In the genomic region with DNA sequence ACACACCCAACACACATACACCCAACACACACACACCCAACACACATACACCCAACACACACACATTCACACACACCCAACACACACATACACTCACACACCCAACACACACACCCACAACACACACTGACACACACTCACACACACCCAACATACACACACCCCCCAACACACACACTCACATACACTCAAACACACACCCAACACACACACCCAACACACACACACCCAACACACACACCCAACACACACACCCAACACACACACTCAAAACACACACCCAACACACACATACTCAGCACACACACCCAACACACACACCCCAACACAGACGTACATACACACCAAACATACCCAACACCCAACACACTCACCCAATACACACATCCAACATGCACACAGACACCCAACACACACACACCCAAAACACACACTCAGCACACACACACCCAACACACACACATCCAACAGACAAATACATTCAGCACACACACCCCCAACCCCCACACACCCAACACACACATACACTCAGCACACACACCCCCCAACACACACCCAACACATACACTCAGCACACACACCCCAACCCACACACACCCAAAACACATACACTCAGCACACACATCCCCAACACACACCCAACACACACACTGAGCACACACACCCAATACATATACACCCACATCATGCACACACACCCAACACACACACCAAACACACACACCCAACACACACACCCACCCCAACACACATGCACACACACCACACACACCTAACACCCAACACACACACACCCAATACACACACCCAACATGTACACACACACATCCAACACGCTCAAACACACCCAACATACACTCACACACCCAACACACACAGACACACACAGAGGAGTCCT, we compare ENCODE assay signal across 24 cellular contexts.
DNase-seq lines count a peak whose midpoint lies in the region; ATAC-seq, FAIRE-seq and TF ChIP-seq lines count a peak whose summit lies in the region.
"Had no signal": no experiment of that assay in that cellular context is flagged by ENCODE, and none has a peak within 500 bp of the region (broad histone marks: within the 10 kb centered on the region; RNA-seq: fewer than 3 reads in every experiment).

No MANE protein-coding gene starts in this region.

- H4K20me1 ChIP-seq in IMR-90 (ENCODE audit: insufficient read depth, low read length): no peaks in the 10 kb centered on the region
- H4K20me1 ChIP-seq: BLaER1 treated with 17β-estradiol and CSF1 and Interleukin-3, amounts not matched to agents 10 nM and 100 nM had no signal

- H4K5ac ChIP-seq in IMR-90 (ENCODE audit: low read depth, low read length): no peak overlapping the region

- H3K4me1 ChIP-seq in IMR-90 (ENCODE audit: control insufficient read depth, insufficient read depth, low read length): no peaks in the 10 kb centered on the region
- H3K4me1 ChIP-seq in trophoblast cell (ENCODE audit: control insufficient read depth in 1 of 2, insufficient read depth in 2 of 2, low read length in 2 of 2): peaks cover 0 to 3% of the 10 kb centered on the region in 2 experiments
- no peaks in the 10 kb centered on the region for H3K4me1 ChIP-seq in Peyer's patch
- H3K4me1 ChIP-seq: A549 had no signal

- H3K36me3 ChIP-seq in IMR-90 (ENCODE audit: control insufficient read depth, insufficient read depth, low read length): no peaks in the 10 kb centered on the region
- H3K36me3 ChIP-seq in trophoblast cell (ENCODE audit: control insufficient read depth in 1 of 2, insufficient read depth in 2 of 2, low read length in 2 of 2): no peaks in the 10 kb centered on the region
- H3K36me3 ChIP-seq in Peyer's patch: no peaks in the 10 kb centered on the region
- H3K36me3 ChIP-seq: BLaER1 treated with 17β-estradiol and CSF1 and Interleukin-3, amounts not matched to agents 10 nM and 100 nM had no signal

- H2BK5ac ChIP-seq in IMR-90 (ENCODE audit: low read depth, low read length, poor library complexity, severe bottlenecking) (peak overlapping the region; percentile 91), trophoblast cell (ENCODE audit: low read depth, low read length, poor library complexity) (no peak overlapping the region)

- peaks cover 3% of the 10 kb centered on the region; the same call in 1 of the 2 replicates for H3K9me3 ChIP-seq in IMR-90 (ENCODE audit: control insufficient read depth, insufficient read depth, low read length)
- H3K9me3 ChIP-seq in trophoblast cell (ENCODE audit: insufficient read depth, low read depth, low read length): peaks cover 5% of the 10 kb centered on the region
- H3K9me3 ChIP-seq in Peyer's patch: no peaks in the 10 kb centered on the region
- H3K9me3 ChIP-seq: A549 had no signal

- H3K4me3 Mint-ChIP-seq in glutamatergic neuron (ENCODE audit: unreplicated experiment): no peak overlapping the region
- no peak overlapping the region for H3K4me3 Mint-ChIP-seq in activated T-helper 1 cell treated with anti-CD3 and anti-CD28 coated beads, Interleukin-12 subunit alpha, Interleukin-12 subunit beta, Interleukin-2, Interleukin-4 antibody, amounts not matched to agents 30 ng/mL and 10 ng/mL and 1 ng/mL, durations not matched to agents 14 hours and 24 hours and 36 hours
- H3K4me3 Mint-ChIP-seq: CD4-positive, alpha-beta T cell had no signal

- no peak overlapping the region for H3K9ac ChIP-seq in IMR-90 (ENCODE audit: low read depth, low read length)
- H3K9ac ChIP-seq in trophoblast cell (ENCODE audit: low read length): no peak overlapping the region
- H3K9ac ChIP-seq: BLaER1 treated with 17β-estradiol and CSF1 and Interleukin-3, amounts not matched to agents 10 nM and 100 nM; KMS-11 had no signal

- CTCF ChIA-PET in IMR-90 (lab: Yijun Ruan, JAX): no interaction called here

- H3K27me3 Mint-ChIP-seq in glutamatergic neuron (ENCODE audit: unreplicated experiment): peaks cover 7% of the 10 kb centered on the region
- H3K27me3 Mint-ChIP-seq in activated T-helper 1 cell treated with anti-CD3 and anti-CD28 coated beads, Interleukin-12 subunit alpha, Interleukin-12 subunit beta, Interleukin-2, Interleukin-4 antibody, amounts not matched to agents 30 ng/mL and 10 ng/mL and 1 ng/mL, durations not matched to agents 14 hours and 24 hours and 36 hours (ENCODE audit: insufficient read depth): no peaks in the 10 kb centered on the region
- H3K27me3 Mint-ChIP-seq: CD4-positive, alpha-beta T cell had no signal

- peak; percentile 72 for FAIRE-seq in GM12891 (lab: Jason Lieb, UNC)
- FAIRE-seq: A549, GM19239 had no signal

- no peak overlapping the region for H2BK20ac ChIP-seq in IMR-90 (ENCODE audit: low read depth, low read length)

- peaks cover 6% of the 10 kb centered on the region for H3K4me1 Mint-ChIP-seq in glutamatergic neuron (ENCODE audit: low read depth, unreplicated experiment)
- no peaks in the 10 kb centered on the region for H3K4me1 Mint-ChIP-seq in activated T-helper 1 cell treated with anti-CD3 and anti-CD28 coated beads, Interleukin-12 subunit alpha, Interleukin-12 subunit beta, Interleukin-2, Interleukin-4 antibody, amounts not matched to agents 30 ng/mL and 10 ng/mL and 1 ng/mL, durations not matched to agents 14 hours and 24 hours and 36 hours (ENCODE audit: low read depth)

- H3K79me2 ChIP-seq in trophoblast cell (ENCODE audit: control insufficient read depth, insufficient read depth, low read length, poor library complexity): no peaks in the 10 kb centered on the region

- H2BK15ac ChIP-seq in IMR-90 (ENCODE audit: low read depth, low read length): no peak overlapping the region

- H3K4me2 ChIP-seq in IMR-90 (ENCODE audit: low read depth, low read length) (no peak overlapping the region), trophoblast cell (ENCODE audit: low read length) (no peak overlapping the region)
- H3K4me2 ChIP-seq: A549; BLaER1 treated with 17β-estradiol and CSF1 and Interleukin-3, amounts not matched to agents 10 nM and 100 nM; KMS-11; PC-9 had no signal

- peaks cover 10% of the 10 kb centered on the region for H3K9me3 Mint-ChIP-seq in glutamatergic neuron (ENCODE audit: unreplicated experiment)
- peaks cover 11% of the 10 kb centered on the region for H3K9me3 Mint-ChIP-seq in activated T-helper 1 cell treated with anti-CD3 and anti-CD28 coated beads, Interleukin-12 subunit alpha, Interleukin-12 subunit beta, Interleukin-2, Interleukin-4 antibody, amounts not matched to agents 30 ng/mL and 10 ng/mL and 1 ng/mL, durations not matched to agents 14 hours and 24 hours and 36 hours

- H3K4ac ChIP-seq in IMR-90 (ENCODE audit: low read depth, low read length) (no peak overlapping the region), trophoblast cell (ENCODE audit: low read depth, low read length) (no peak overlapping the region)

- H2AK5ac ChIP-seq in IMR-90 (ENCODE audit: low read depth, low read length): no peak overlapping the region
- no peak overlapping the region for H2AK5ac ChIP-seq in trophoblast cell (ENCODE audit: low read length)

- H3K27ac ChIP-seq in IMR-90 (ENCODE audit: insufficient read depth, low read length) (no peak overlapping the region), trophoblast cell (ENCODE audit: low read depth, low read length) (no peak overlapping the region), Peyer's patch (no peak overlapping the region)
- H3K27ac ChIP-seq: A549; BLaER1 treated with 17β-estradiol and CSF1 and Interleukin-3, amounts not matched to agents 10 nM and 100 nM; KMS-11; PC-9 had no signal

- WGBS in IMR-90 (ENCODE audit: extremely low coverage in 2 of 2, insufficient read length in 1 of 2), 2 experiments: 50% methylated on average over 1 of the region's 2 CpGs; no CpG with 5 or more reads in 1 of the 2 experiments
- WGBS in trophoblast cell (ENCODE audit: extremely low coverage, insufficient coverage, insufficient read length): 100% methylated on average over 2 of the region's 2 CpGs

- DNase-seq in GM12891 (ENCODE audit: insufficient read length, low spot score) (no peak), IMR-90 (no peak), glutamatergic neuron (no peak), trophoblast cell (no peak), Peyer's patch (no peak)
- no peak for DNase-seq in activated T-helper 1 cell treated with anti-CD3 and anti-CD28 coated beads, Interleukin-12 subunit alpha, Interleukin-12 subunit beta, Interleukin-2, Interleukin-4 antibody, amounts not matched to agents 30 ng/mL and 10 ng/mL and 1 ng/mL, durations not matched to agents 14 hours and 24 hours and 36 hours (ENCODE audit: low spot score)
- no peak for DNase-seq in stimulated activated naive CD8-positive, alpha-beta T cell treated with anti-CD3 and anti-CD28 coated beads, Interleukin-15, Interleukin-2, amounts not matched to agents 100 U/mL and 50 U/mL, for 24 hours
- DNase-seq: AML-193; CD4-positive, alpha-beta T cell; DMS79; EL; GDM1; MM.1S; NCI-H2029 treated with DMSO at 0.1 percent for 48 hours; NCI-H2227 treated with DMSO at 0.1 percent for 48 hours; NCI-H526 treated with DMSO at 0.1 percent for 48 hours; PC-9; RPMI8226; SHP77 had no signal

- H2AFZ ChIP-seq in IMR-90 (replicated peaks; ENCODE audit: low read length, poor library complexity) (no peak overlapping the region), trophoblast cell (ENCODE audit: insufficient read depth, low read length, poor library complexity) (no peak overlapping the region)
- H2AFZ ChIP-seq: PC-9 had no signal

- no peaks in the 10 kb centered on the region for H3K9me1 ChIP-seq in IMR-90 (ENCODE audit: insufficient read depth, low read length)

- intact Hi-C loops in IMR-90 (cut with micrococcal nuclease): no loop called here
- intact Hi-C loops in activated T-helper 1 cell treated with anti-CD3 and anti-CD28 coated beads, Interleukin-12 subunit alpha, Interleukin-12 subunit beta, Interleukin-2, Interleukin-4 antibody, amounts not matched to agents 30 ng/mL and 10 ng/mL and 1 ng/mL, durations not matched to agents 14 hours and 24 hours and 36 hours (cut with micrococcal nuclease): no loop called here

- no peak for TF ChIP-seq POLR2A in GM12891 (IDR thresholded peaks at IDR 0.05; ENCODE audit: low read depth, low read length)
- TF ChIP-seq POLR2A in IMR-90 (IDR thresholded peaks at IDR 0.05; ENCODE audit: low read depth, low read length): no peak
- no peak for TF ChIP-seq POLR2A in Peyer's patch (IDR thresholded peaks at IDR 0.05)

- no TSS peak for BruUV-seq in IMR-90 (replicated peaks; lab: Mats Ljungman, UMichigan)

- no peak overlapping the region for H2BK12ac ChIP-seq in trophoblast cell (ENCODE audit: low read length)

- in situ Hi-C loops in IMR-90 (cut with MboI; ENCODE audit: low sequenced_read_pairs): no loop called here

- dilution Hi-C loops in IMR-90 (cut with HindIII; ENCODE audit: low sequenced_read_pairs, unreplicated experiment): no loop called here

- no peak for TF ChIP-seq RAD21 in IMR-90 (IDR thresholded peaks at IDR 0.05; ENCODE audit: low read length)

- no peak for TF ChIP-seq CTCF in IMR-90 (conservative IDR thresholded peaks at IDR 0.05; ENCODE audit: low read depth, low read length)
- no peak for TF ChIP-seq CTCF in glutamatergic neuron (IDR thresholded peaks at IDR 0.05; ENCODE audit: partially characterized antibody, unreplicated experiment)
- TF ChIP-seq CTCF in Peyer's patch (IDR thresholded peaks at IDR 0.05): no peak

- no peak overlapping the region for H3K4me3 ChIP-seq in IMR-90 (ENCODE audit: insufficient read depth, low read depth, low read length)
- H3K4me3 ChIP-seq in trophoblast cell (ENCODE audit: low read depth, low read length): peak overlapping the region; percentile 32
- no peak overlapping the region for H3K4me3 ChIP-seq in Peyer's patch
- H3K4me3 ChIP-seq: A549; BLaER1 treated with 17β-estradiol and CSF1 and Interleukin-3, amounts not matched to agents 10 nM and 100 nM; GM12878; PC-9 had no signal

- H3K14ac ChIP-seq in IMR-90 (replicated peaks; ENCODE audit: low read depth, low read length): no peak overlapping the region
- H3K14ac ChIP-seq in trophoblast cell (ENCODE audit: low read length): no peak overlapping the region

- H3K27ac Mint-ChIP-seq in glutamatergic neuron (ENCODE audit: unreplicated experiment): peak overlapping the region; percentile 5
- H3K27ac Mint-ChIP-seq in activated T-helper 1 cell treated with anti-CD3 and anti-CD28 coated beads, Interleukin-12 subunit alpha, Interleukin-12 subunit beta, Interleukin-2, Interleukin-4 antibody, amounts not matched to agents 30 ng/mL and 10 ng/mL and 1 ng/mL, durations not matched to agents 14 hours and 24 hours and 36 hours: no peak overlapping the region
- H3K27ac Mint-ChIP-seq: CD4-positive, alpha-beta T cell had no signal

- ATAC-seq in IMR-90 (ENCODE audit: low read depth): no peak
- ATAC-seq in stimulated activated naive CD8-positive, alpha-beta T cell treated with anti-CD3 and anti-CD28 coated beads, Interleukin-15, Interleukin-2, amounts not matched to agents 100 U/mL and 50 U/mL, for 24 hours: no peak
- ATAC-seq: GM12878 had no signal

- POLR2A ChIA-PET in IMR-90 (lab: Charles Lee; ENCODE audit: unreplicated experiment): no interaction called here

- H4K12ac ChIP-seq in trophoblast cell (ENCODE audit: low read depth, low read length): no peak overlapping the region

- H3K23ac ChIP-seq in IMR-90 (ENCODE audit: low read depth, low read length) (no peak overlapping the region), trophoblast cell (ENCODE audit: low read length) (no peak overlapping the region)

- no peak overlapping the region for H2AK9ac ChIP-seq in IMR-90 (replicated peaks; ENCODE audit: low read depth, low read length, poor library complexity)

- H4K8ac ChIP-seq in IMR-90 (ENCODE audit: low read depth in 2 of 2, low read length in 2 of 2) (no peak overlapping the region), trophoblast cell (ENCODE audit: low read depth, low read length) (no peak overlapping the region)

- H4K91ac ChIP-seq in IMR-90 (ENCODE audit: insufficient read depth, low read depth, low read length) (no peak overlapping the region), trophoblast cell (ENCODE audit: low read depth, low read length) (no peak overlapping the region)

- H2BK120ac ChIP-seq in IMR-90 (ENCODE audit: low read depth, low read length): no peak overlapping the region
- H2BK120ac ChIP-seq in trophoblast cell (ENCODE audit: insufficient read depth, low read length, poor library complexity): no peak overlapping the region

- no peak overlapping the region for H3K56ac ChIP-seq in IMR-90 (ENCODE audit: extremely low read depth, insufficient read depth, low read length)

- H3K18ac ChIP-seq in IMR-90 (ENCODE audit: low read depth, low read length) (no peak overlapping the region), trophoblast cell (ENCODE audit: low read length) (no peak overlapping the region)

- H3K79me1 ChIP-seq in IMR-90 (ENCODE audit: low read depth in 1 of 2, low read length in 2 of 2) (no peaks in the 10 kb centered on the region), trophoblast cell (ENCODE audit: low read length) (no peaks in the 10 kb centered on the region)

- H3K36me3 Mint-ChIP-seq in glutamatergic neuron (ENCODE audit: unreplicated experiment): peaks cover 4% of the 10 kb centered on the region
- no peaks in the 10 kb centered on the region for H3K36me3 Mint-ChIP-seq in activated T-helper 1 cell treated with anti-CD3 and anti-CD28 coated beads, Interleukin-12 subunit alpha, Interleukin-12 subunit beta, Interleukin-2, Interleukin-4 antibody, amounts not matched to agents 30 ng/mL and 10 ng/mL and 1 ng/mL, durations not matched to agents 14 hours and 24 hours and 36 hours (ENCODE audit: low read depth)

- H3K27me3 ChIP-seq in IMR-90 (ENCODE audit: control insufficient read depth, insufficient read depth, low read length): no peaks in the 10 kb centered on the region
- H3K27me3 ChIP-seq in trophoblast cell (ENCODE audit: insufficient read depth, low read length): no peaks in the 10 kb centered on the region
- no peaks in the 10 kb centered on the region for H3K27me3 ChIP-seq in Peyer's patch
- H3K27me3 ChIP-seq: BLaER1 treated with 17β-estradiol and CSF1 and Interleukin-3, amounts not matched to agents 10 nM and 100 nM had no signal
